In genomic region chr14:30005114-30005698, GRCh38 we compare ENCODE assay signal across 8 cellular contexts.
A peak's percentile ranks its signal among the peaks of the same experiment; 100 is the strongest.
DNase-seq lines count a peak whose midpoint lies in the region; ATAC-seq, FAIRE-seq and TF ChIP-seq lines count a peak whose summit lies in the region.

No MANE protein-coding gene starts in this region.

- ATAC-seq in HG03103 (IDR thresholded peaks at IDR 0.05; ENCODE audit: low read depth, unreplicated experiment) = peak; percentile 63
- peak; percentile 82 for ATAC-seq in upper lobe of right lung
- no peak for ATAC-seq in activated naive CD8-positive, alpha-beta T cell treated with anti-CD3 and anti-CD28 coated beads, Interleukin-2, amount 50 U/mL, for 24 hours
- ATAC-seq in GM19452 (IDR thresholded peaks at IDR 0.05; ENCODE audit: unreplicated experiment) = no peak

- no peak overlapping the region for H3K27ac Mint-ChIP-seq in activated naive CD8-positive, alpha-beta T cell treated with anti-CD3 and anti-CD28 coated beads, Interleukin-2, amount 50 U/mL, for 24 hours

- peak overlapping the region in 1 of 2 donors; percentile 12 for H3K9ac ChIP-seq in kidney (ENCODE audit: low read length in 2 of 2)

- H3K27ac ChIP-seq in brain microvascular endothelial cell (no peak overlapping the region), kidney (ENCODE audit: low read depth in 2 of 2, low read length in 2 of 2) (no peak overlapping the region), upper lobe of right lung (no peak overlapping the region)

- in situ Hi-C loops in brain microvascular endothelial cell (cut with HindIII; ENCODE audit: low pct_ligation_motif_present, low sequenced_read_pairs) = no loop called here

- no peaks in the 10 kb centered on the region for H3K27me3 ChIP-seq in brain microvascular endothelial cell (replicated peaks)
- no peaks in the 10 kb centered on the region for H3K27me3 ChIP-seq in upper lobe of right lung

- H3K4me3 ChIP-seq in brain microvascular endothelial cell (ENCODE audit: low read depth, low read length) (no peak overlapping the region), kidney (ENCODE audit: low read length in 2 of 2) (no peak overlapping the region), upper lobe of right lung (no peak overlapping the region)

- H3K36me3 Mint-ChIP-seq in activated naive CD8-positive, alpha-beta T cell treated with anti-CD3 and anti-CD28 coated beads, Interleukin-2, amount 50 U/mL, for 24 hours (ENCODE audit: low read depth) = no peaks in the 10 kb centered on the region

- no peaks in the 10 kb centered on the region for H3K27me3 Mint-ChIP-seq in activated naive CD8-positive, alpha-beta T cell treated with anti-CD3 and anti-CD28 coated beads, Interleukin-2, amount 50 U/mL, for 24 hours

- intact Hi-C loops in kidney (cut with DNase I) = loop anchor here (10.0 kb wide), 1 partner anchor 450 kb away; no protein-coding TSS in a partner anchor
- intact Hi-C loops in upper lobe of right lung (cut with DNase I) = loop anchor here (10.0 kb wide), 1 partner anchor 460 kb away; no protein-coding TSS in a partner anchor

- H3K4me1 ChIP-seq in kidney (ENCODE audit: control insufficient read depth in 1 of 2, insufficient read depth in 1 of 2, low read depth in 1 of 2, low read length in 2 of 2) = peaks cover 0 to 10% of the 10 kb centered on the region in 2 donors
- no peaks in the 10 kb centered on the region for H3K4me1 ChIP-seq in upper lobe of right lung

- H3K9me3 ChIP-seq in kidney (ENCODE audit: control insufficient read depth in 1 of 2, low read length in 2 of 2) (no peaks in the 10 kb centered on the region), upper lobe of right lung (no peaks in the 10 kb centered on the region)

- peaks cover 8% of the 10 kb centered on the region for H3K9me3 Mint-ChIP-seq in activated naive CD8-positive, alpha-beta T cell treated with anti-CD3 and anti-CD28 coated beads, Interleukin-2, amount 50 U/mL, for 24 hours

- DNase-seq in Daoy (ENCODE audit: low read depth) (peak; percentile 44), NCI-H345 treated with DMSO at 0.1 percent for 48 hours (lab: John Stamatoyannopoulos, UW; ENCODE audit: unreplicated experiment) (peak; percentile 40), brain microvascular endothelial cell (peak; percentile 36), kidney (no peak), upper lobe of right lung (no peak)
- DNase-seq in activated naive CD8-positive, alpha-beta T cell treated with anti-CD3 and anti-CD28 coated beads, Interleukin-2, amount 50 U/mL, for 24 hours = no peak

- no peak overlapping the region for H3K4me3 Mint-ChIP-seq in activated naive CD8-positive, alpha-beta T cell treated with anti-CD3 and anti-CD28 coated beads, Interleukin-2, amount 50 U/mL, for 24 hours

- peak; percentile 65 for TF ChIP-seq CTCF in brain microvascular endothelial cell (IDR thresholded peaks at IDR 0.05; ENCODE audit: low read depth, low read length, missing control alignments)
- TF ChIP-seq CTCF in kidney (IDR thresholded peaks at IDR 0.05; ENCODE audit: borderline replicate concordance, extremely low read depth, insufficient read depth) = peak; percentile 75
- TF ChIP-seq CTCF in upper lobe of right lung (IDR thresholded peaks at IDR 0.05) = peak; percentile 74

- FAIRE-seq in kidney (lab: Jason Lieb, UNC) = peak; percentile 96

- no peaks in the 10 kb centered on the region for H3K4me1 Mint-ChIP-seq in activated naive CD8-positive, alpha-beta T cell treated with anti-CD3 and anti-CD28 coated beads, Interleukin-2, amount 50 U/mL, for 24 hours

- H3K36me3 ChIP-seq in brain microvascular endothelial cell (replicated peaks) = no peaks in the 10 kb centered on the region
- no peaks in the 10 kb centered on the region for H3K36me3 ChIP-seq in kidney (ENCODE audit: control insufficient read depth in 1 of 2, insufficient read depth in 2 of 2, low read length in 2 of 2)
- no peaks in the 10 kb centered on the region for H3K36me3 ChIP-seq in upper lobe of right lung

Comparison
In these comparisons a context has a peak if more than half of its experiments do, and no peak if none do; other contexts are left out.
1. DNase-seq: peak in Daoy (single experiment), NCI-H345 treated with DMSO at 0.1 percent for 48 hours (single experiment) and brain microvascular endothelial cell (single experiment); none in kidney (single experiment), upper lobe of right lung (single experiment) and activated naive CD8-positive, alpha-beta T cell treated with anti-CD3 and anti-CD28 coated beads, Interleukin-2, amount 50 U/mL, for 24 hours (single experiment).
2. ATAC-seq: peak in HG03103 (single experiment) and upper lobe of right lung (single experiment); none in activated naive CD8-positive, alpha-beta T cell treated with anti-CD3 and anti-CD28 coated beads, Interleukin-2, amount 50 U/mL, for 24 hours (single experiment) and GM19452 (single experiment).
3. Peak in every context shown above with its lines, with median percentiles within 50 percentile points of each other: CTCF ChIP-seq.